8 cellular contexts compared by ENCODE assay signal in genomic region chr5:74865293-74865798, GRCh38. TPM values are rescaled to one million over a fixed set of nuclear protein-coding genes. Genes with fewer than 3 reads are reported as not detected.
DNase-seq lines count a peak whose midpoint lies in the region; ATAC-seq and TF ChIP-seq lines count a peak whose summit lies in the region.

No MANE protein-coding gene starts in this region.

- peaks cover 14% of the 10 kb centered on the region for H3K4me1 ChIP-seq in CD4-positive, alpha-beta memory T cell (ENCODE audit: insufficient read depth, low read length)
- peaks cover 16% of the 10 kb centered on the region for H3K4me1 ChIP-seq in body of pancreas
- peaks cover 0 to 13% (median 0%) of the 10 kb centered on the region in 4 donors for H3K4me1 ChIP-seq in right lobe of liver
- peaks cover 0 to 20% (median 6%) of the 10 kb centered on the region in 4 donors for H3K4me1 ChIP-seq in transverse colon

- peaks cover 0 to 6% of the 10 kb centered on the region in 2 donors for H3K36me3 Mint-ChIP-seq in CD4-positive, alpha-beta memory T cell

- no peak for TF ChIP-seq CTCF in HL-60 (IDR thresholded peaks at IDR 0.05; ENCODE audit: insufficient read depth, low read length)
- TF ChIP-seq CTCF in body of pancreas (IDR thresholded peaks at IDR 0.05) = no peak
- TF ChIP-seq CTCF in right lobe of liver (IDR thresholded peaks at IDR 0.05) = no peak
- TF ChIP-seq CTCF in transverse colon (IDR thresholded peaks at IDR 0.05) = no peak

- POLR2A ChIA-PET in CD4-positive, alpha-beta memory T cell (lab: Charles Lee; ENCODE audit: partially characterized antibody) = interaction anchor here (1.0 to 1.2 kb wide), 3 partner anchors 14 to 99 kb away, joined by 3 to 5 read pairs (median 4); partner anchors contain the start of genes GFM2 and NSA2

- in situ Hi-C loops in transverse colon (cut with MboI; ENCODE audit: low pct_ligation_motif_present in 1 of 4, low pct_unique_long_range_greater_than_20kb in 1 of 4, low sequenced_read_pairs in 3 of 4) = no loop called here

- no peaks in the 10 kb centered on the region for H3K36me3 ChIP-seq in CD4-positive, alpha-beta memory T cell (ENCODE audit: insufficient read depth, low read length)
- H3K36me3 ChIP-seq in body of pancreas (replicated peaks in 1 of 2; ENCODE audit: insufficient read depth in 1 of 2, low read depth in 2 of 2) (no peaks in the 10 kb centered on the region), right lobe of liver (no peaks in the 10 kb centered on the region), transverse colon (no peaks in the 10 kb centered on the region)

- H3K9me3 Mint-ChIP-seq in CD4-positive, alpha-beta memory T cell = peaks cover 0 to 3% (median 0%) of the 10 kb centered on the region in 8 donors

- peak overlapping the region; percentile 80 to 96 (median 95) for H3K27ac Mint-ChIP-seq in CD4-positive, alpha-beta memory T cell

- WGBS in body of pancreas, 2 donors = 11 to 21% methylated on average over 16 to 23 of the region's 23 CpGs
- 10% methylated on average over 19 of the region's 23 CpGs for WGBS in right lobe of liver (ENCODE audit: insufficient coverage, low coverage, low lambda C conversion rate, missing lambda C conversion rate)
- 20 to 32% methylated on average over 2 to 23 of the region's 23 CpGs for WGBS in transverse colon (ENCODE audit: low coverage in 1 of 2), 2 donors

- peak overlapping the region; percentile 89 to 97 (median 94) for H3K4me3 Mint-ChIP-seq in CD4-positive, alpha-beta memory T cell

- peaks cover 16 to 40% (median 33%) of the 10 kb centered on the region in 4 donors for H3K4me1 Mint-ChIP-seq in CD4-positive, alpha-beta memory T cell

- H3K27me3 ChIP-seq in CD4-positive, alpha-beta memory T cell (ENCODE audit: insufficient read depth, low read length) = no peaks in the 10 kb centered on the region
- peaks cover 4% of the 10 kb centered on the region for H3K27me3 ChIP-seq in HL-60 (ENCODE audit: insufficient read depth, poor library complexity, severe bottlenecking)
- no peaks in the 10 kb centered on the region for H3K27me3 ChIP-seq in body of pancreas
- no peaks in the 10 kb centered on the region for H3K27me3 ChIP-seq in right lobe of liver
- peaks cover 46% of the 10 kb centered on the region for H3K27me3 ChIP-seq in transverse colon

- no peaks in the 10 kb centered on the region for H3K9me3 ChIP-seq in CD4-positive, alpha-beta memory T cell (ENCODE audit: control insufficient read depth in 1 of 2, low read length in 2 of 2)
- H3K9me3 ChIP-seq in body of pancreas (no peaks in the 10 kb centered on the region), right lobe of liver (no peaks in the 10 kb centered on the region), transverse colon (no peaks in the 10 kb centered on the region)

- peak overlapping the region; percentile 69 to 96 for H3K4me3 ChIP-seq in CD4-positive, alpha-beta memory T cell (ENCODE audit: low read length in 2 of 2)
- H3K4me3 ChIP-seq in HL-60 (replicated peaks; ENCODE audit: insufficient read depth, low read length) (peak overlapping the region; percentile 31), body of pancreas (peak overlapping the region; percentile 14 to 17), right lobe of liver (peak overlapping the region; percentile 53 to 75 (median 58)), transverse colon (peak overlapping the region; percentile 54 to 77 (median 62))

- CTCF ChIA-PET in CD4-positive, alpha-beta memory T cell (lab: Charles Lee; ENCODE audit: partially characterized antibody) = no interaction called here

- peak in 1 of 5 donors; percentile 11 for DNase-seq in CD4-positive, alpha-beta memory T cell
- DNase-seq in HL-60 (ENCODE audit: low read depth in 1 of 2, low spot score in 1 of 2) (no peak), body of pancreas (no peak), right lobe of liver (no peak), transverse colon (no peak), middle frontal gyrus (ENCODE audit: extremely low spot score, low spot score) (no peak), DMS53 treated with DMSO at 0.1 percent for 48 hours (lab: John Stamatoyannopoulos, UW; ENCODE audit: unreplicated experiment) (no peak), ureter (ENCODE audit: low spot score) (no peak)

- peaks cover 4 to 5% of the 10 kb centered on the region in 2 donors for H3K27me3 Mint-ChIP-seq in CD4-positive, alpha-beta memory T cell

- intact Hi-C loops in CD4-positive, alpha-beta memory T cell (cut with micrococcal nuclease) = no loop called here
- intact Hi-C loops in body of pancreas (cut with DNase I) = no loop called here
- intact Hi-C loops in right lobe of liver (cut with DNase I) = no loop called here
- intact Hi-C loops in transverse colon (cut with DNase I; ENCODE audit: low total_unique reads) = no loop called here

- ATAC-seq in body of pancreas (peak; percentile 2), right lobe of liver (peak in 3 of 4 donors; percentile 22 to 38 (median 35))

- TF ChIP-seq EP300 in transverse colon (IDR thresholded peaks at IDR 0.05; ENCODE audit: low read depth) = no peak

- H3K27ac ChIP-seq in CD4-positive, alpha-beta memory T cell (ENCODE audit: low read depth, low read length) = peak overlapping the region; percentile 50
- H3K27ac ChIP-seq in HL-60 (replicated peaks) (no peak overlapping the region), body of pancreas (peak overlapping the region in 3 of 4 donors; percentile 37 to 77 (median 72)), right lobe of liver (peak overlapping the region in 2 of 3 donors; percentile 51 to 62), transverse colon (peak overlapping the region in 3 of 4 donors; percentile 17 to 62 (median 51))

- TF ChIP-seq POLR2A in body of pancreas (IDR thresholded peaks at IDR 0.05) (no peak), right lobe of liver (IDR thresholded peaks at IDR 0.05) (no peak), transverse colon (IDR thresholded peaks at IDR 0.05) (no peak)

RNA-seq across cellular contexts. Expression of gene FAM169A, which starts 0.8 kb away (rescaled TPM):
- total RNA-seq in CD4-positive, alpha-beta memory T cell = 10 to 100 TPM; 16.8 to 17.1 TPM
- 1 to 10 TPM; 2.5 to 8.9 TPM for polyA plus RNA-seq in CD4-positive, alpha-beta memory T cell
- total RNA-seq in body of pancreas (1 to 10 TPM; 2.0 to 2.9 TPM), right lobe of liver (1 to 10 TPM; 1.2 to 7.5 (median 4.1) TPM), transverse colon (10 to 100 TPM in 1 of 4 donors, 1 to 10 TPM in 2, under 1 TPM in 1; 0.20 to 14.6 (median 2.5) TPM), ureter (15.2 TPM)

Comparison
In these comparisons a context has a peak if more than half of its experiments do, and no peak if none do; other contexts are left out.
1. H3K4me3 ChIP-seq: peak in every context shown above with its lines; median percentile 82 in CD4-positive, alpha-beta memory T cell; 62 in transverse colon; 58 in right lobe of liver; 31 in HL-60; 16 in body of pancreas.